ENCODE assay signal across 19 cellular contexts in genomic region chr15:63780969-63781368, GRCh38.
"Had no signal": no experiment of that assay in that cellular context is flagged by ENCODE, and none has a peak within 500 bp of the region (broad histone marks: within the 10 kb centered on the region; RNA-seq: fewer than 3 reads in every experiment).

No MANE protein-coding gene starts in this region.

- DNase-seq: Karpas-422, KG1, MM.1S, NCI-H1092 treated with DMSO at 0.1 percent for 48 hours, NCI-H1436, NCI-H187, NCI-H2029, NCI-H2081 treated with DMSO at 0.1 percent for 48 hours, NCI-H2171, NCI-H226, NCI-H446, NCI-H510A, NCI-H524 treated with DMSO at 0.1 percent for 48 hours, NCI-H69, NCI-H774, SHP77 had no signal

- FAIRE-seq: RCC 7860 had no signal

- ATAC-seq: SK-N-SH treated with all-trans-retinoic acid at 6 μM for 48 hours had no signal

- H3K27ac ChIP-seq: RWPE1 had no signal
